ENCODE assay signal across 8 cellular contexts in genomic region chr11:111870522-111870886, GRCh38. TPM values are rescaled to one million over a fixed set of nuclear protein-coding genes. Genes with fewer than 3 reads are reported as not detected.
DNase-seq lines count a peak whose midpoint lies in the region; ATAC-seq lines count a peak whose summit lies in the region.

No MANE protein-coding gene starts in this region.

- peak overlapping the region; percentile 97 for H2AFZ ChIP-seq in mesenchymal stem cell (ENCODE audit: low read depth, low read length)

- peak overlapping the region; percentile 94 for H3K4me3 Mint-ChIP-seq in activated T-cell treated with anti-CD3 and anti-CD28 coated beads, Interleukin-2, amount 50 U/mL, for 4 hours

- peaks cover 20% of the 10 kb centered on the region for H3K4me1 Mint-ChIP-seq in activated T-cell treated with anti-CD3 and anti-CD28 coated beads, Interleukin-2, amount 50 U/mL, for 4 hours (ENCODE audit: low read depth)

- no peak overlapping the region for H3K14ac ChIP-seq in mesenchymal stem cell (ENCODE audit: low read length in 2 of 2)

- H2BK5ac ChIP-seq in mesenchymal stem cell (ENCODE audit: low read depth, low read length, poor library complexity, severe bottlenecking): no peak overlapping the region

- H2BK120ac ChIP-seq in mesenchymal stem cell (ENCODE audit: low read depth, low read length): no peak overlapping the region

- H3K4me1 ChIP-seq in mesenchymal stem cell (ENCODE audit: control insufficient read depth, insufficient read depth, low read depth, low read length): peaks cover 3% of the 10 kb centered on the region

- H3K4ac ChIP-seq in mesenchymal stem cell (ENCODE audit: low read depth in 1 of 2, low read length in 2 of 2): no peak overlapping the region

- H2AK5ac ChIP-seq in mesenchymal stem cell (ENCODE audit: low read length, severe bottlenecking): no peak overlapping the region

- peaks cover 27% of the 10 kb centered on the region for H3K36me3 Mint-ChIP-seq in activated T-cell treated with anti-CD3 and anti-CD28 coated beads, Interleukin-2, amount 50 U/mL, for 4 hours (ENCODE audit: insufficient read depth)

- no peaks in the 10 kb centered on the region for H3K27me3 ChIP-seq in mesenchymal stem cell (ENCODE audit: control insufficient read depth in 1 of 2, insufficient read depth in 1 of 2, low read length in 2 of 2)

- H3K9ac ChIP-seq in mesenchymal stem cell (ENCODE audit: low read length): peak overlapping the region; percentile 92

- no peaks in the 10 kb centered on the region for H3K9me3 ChIP-seq in mesenchymal stem cell (ENCODE audit: control insufficient read depth, low read length)

- H3K9me3 Mint-ChIP-seq in activated T-cell treated with anti-CD3 and anti-CD28 coated beads, Interleukin-2, amount 50 U/mL, for 4 hours: no peaks in the 10 kb centered on the region

- H3K27ac ChIP-seq in angular gyrus (ENCODE audit: low read depth, low read length) (peak overlapping the region; percentile 85), mesenchymal stem cell (ENCODE audit: low read length, poor library complexity, severe bottlenecking) (peak overlapping the region; percentile 35)

- peaks cover 12% of the 10 kb centered on the region for H3K79me1 ChIP-seq in mesenchymal stem cell (replicated peaks; ENCODE audit: low read length, poor library complexity, severe bottlenecking)

- no peak overlapping the region for H4K8ac ChIP-seq in mesenchymal stem cell (ENCODE audit: low read length)

- H2BK12ac ChIP-seq in mesenchymal stem cell (ENCODE audit: low read length in 2 of 2): no peak overlapping the region

- no peak overlapping the region for H4K91ac ChIP-seq in mesenchymal stem cell (ENCODE audit: low read length)

- no peak for DNase-seq in activated T-cell treated with anti-CD3 and anti-CD28 coated beads, Interleukin-2, amount 50 U/mL, for 4 hours
- DNase-seq in activated T-cell treated with anti-CD3 and anti-CD28 coated beads for 4 hours (no peak), mesenchymal stem cell (no peak), cerebellar nuclear complex (lab: John Stamatoyannopoulos, UW) (no peak), Ammon's horn (ENCODE audit: low spot score) (no peak)

- no peak overlapping the region for H2BK15ac ChIP-seq in mesenchymal stem cell (ENCODE audit: low read depth, poor library complexity, severe bottlenecking)

- H3K23ac ChIP-seq in mesenchymal stem cell (ENCODE audit: low read length in 2 of 2): no peak overlapping the region

- no peak overlapping the region for H3K18ac ChIP-seq in mesenchymal stem cell (ENCODE audit: low read depth in 1 of 2, low read length in 2 of 2)

- peaks cover 7 to 40% of the 10 kb centered on the region in 2 experiments for H3K36me3 ChIP-seq in mesenchymal stem cell (ENCODE audit: control insufficient read depth in 1 of 2, insufficient read depth in 2 of 2, low read depth in 1 of 2, low read length in 2 of 2)

- peak overlapping the region in 1 of 2 experiments; percentile 94 for H3K4me3 ChIP-seq in mesenchymal stem cell (ENCODE audit: insufficient read depth in 1 of 2, low read depth in 1 of 2, low read length in 2 of 2)

- no peaks in the 10 kb centered on the region for H3K27me3 Mint-ChIP-seq in activated T-cell treated with anti-CD3 and anti-CD28 coated beads, Interleukin-2, amount 50 U/mL, for 4 hours (ENCODE audit: low read depth)

- peak overlapping the region; percentile 77 for H3K4me2 ChIP-seq in mesenchymal stem cell (ENCODE audit: low read length, poor library complexity, severe bottlenecking)

- ATAC-seq in activated T-cell treated with anti-CD3 and anti-CD28 coated beads, Interleukin-2, amount 50 U/mL, for 4 hours: no peak
- ATAC-seq in HG03439 (IDR thresholded peaks at IDR 0.05; ENCODE audit: unreplicated experiment) (peak; percentile 18), HG02973 (IDR thresholded peaks at IDR 0.05; ENCODE audit: unreplicated experiment) (no peak)

RNA-seq across cellular contexts. Expression of gene ALG9, which starts 0.9 kb away (rescaled TPM):
- total RNA-seq in activated T-cell treated with anti-CD3 and anti-CD28 coated beads, Interleukin-2, amount 50 U/mL, for 4 hours: 10 to 100 TPM; 22.9 to 24.2 (median 23.8) TPM
- 42.4 TPM for polyA plus RNA-seq in mesenchymal stem cell (2013, experiment 1 of 2)
- polyA plus RNA-seq in mesenchymal stem cell (2013, experiment 2 of 2): 43.8 TPM

RNA-seq across cellular contexts. Expression of gene FDXACB1, which starts 8.5 kb away (rescaled TPM):
- total RNA-seq in activated T-cell treated with anti-CD3 and anti-CD28 coated beads, Interleukin-2, amount 50 U/mL, for 4 hours: 10 to 100 TPM; 11.1 to 12.5 (median 11.4) TPM
- polyA plus RNA-seq in mesenchymal stem cell (2013, experiment 1 of 2): 1.0 TPM
- polyA plus RNA-seq in mesenchymal stem cell (2013, experiment 2 of 2): 0.95 TPM

RNA-seq across cellular contexts. Expression of gene CFAP68, which starts 8.8 kb away (rescaled TPM):
- 10 to 100 TPM; 16.9 to 25.3 (median 17.9) TPM for total RNA-seq in activated T-cell treated with anti-CD3 and anti-CD28 coated beads, Interleukin-2, amount 50 U/mL, for 4 hours
- polyA plus RNA-seq in mesenchymal stem cell (2013, experiment 1 of 2): 14.6 TPM
- 13.8 TPM for polyA plus RNA-seq in mesenchymal stem cell (2013, experiment 2 of 2)

RNA-seq across cellular contexts. Expression of gene CRYAB, which starts 41.1 kb away (rescaled TPM):
- total RNA-seq in activated T-cell treated with anti-CD3 and anti-CD28 coated beads, Interleukin-2, amount 50 U/mL, for 4 hours: under 1 TPM in 1 of 3 donors, not detected in 2; 0.35 TPM
- 9.0 TPM for polyA plus RNA-seq in mesenchymal stem cell (2013, experiment 1 of 2)
- polyA plus RNA-seq in mesenchymal stem cell (2013, experiment 2 of 2): 9.8 TPM

RNA-seq across cellular contexts. Expression of gene HSPB2, which starts 42.0 kb away (rescaled TPM):
- total RNA-seq in activated T-cell treated with anti-CD3 and anti-CD28 coated beads, Interleukin-2, amount 50 U/mL, for 4 hours: not detected
- 0.10 TPM for polyA plus RNA-seq in mesenchymal stem cell (2013, experiment 1 of 2)
- not detected for polyA plus RNA-seq in mesenchymal stem cell (2013, experiment 2 of 2)
